Comparison of ENCODE assay signal across 2 cellular contexts in genomic region chrX:134255555-134255954, GRCh38.
A peak's percentile ranks its signal among the peaks of the same experiment; 100 is the strongest.
TF ChIP-seq lines count a peak whose summit lies in the region.

No MANE protein-coding gene starts in this region.

TF ChIP-seq in HepG2, 621 proteins besides CTCF, POLR2A, EP300 and RAD21:
- peak; percentile 28; the same call in 1 of the 2 replicates for TF ChIP-seq THAP11 (CRISPR knock-in tag; IDR thresholded peaks at IDR 0.05)
- TF ChIP-seq ZNF143 (CRISPR knock-in tag; IDR thresholded peaks at IDR 0.05), result peak; percentile 47
- no peak for TF ChIP-seq SMAD1 (CRISPR knock-in tag; IDR thresholded peaks at IDR 0.05; ENCODE audit: borderline replicate concordance, low read depth)

TF ChIP-seq in K562, 482 proteins besides CTCF, POLR2A, EP300 and RAD21:
- no peak for TF ChIP-seq CHCHD3 (CRISPR knock-in tag; IDR thresholded peaks at IDR 0.05)
- peak; percentile 52; the same call in 1 of the 2 replicates for TF ChIP-seq ZNF143 (CRISPR knock-in tag; IDR thresholded peaks at IDR 0.05)
- no peak for TF ChIP-seq ZNF253 (CRISPR knock-in tag; conservative IDR thresholded peaks at IDR 0.05)
- TF ChIP-seq NR2C1 (IDR thresholded peaks at IDR 0.05), result no peak
- peak; percentile 34; the same call in 1 of the 2 replicates for TF ChIP-seq NR2C1 (tag; IDR thresholded peaks at IDR 0.05)
- no peak for TF ChIP-seq U2AF2 (optimal IDR thresholded peaks at IDR 0.05; ENCODE audit: low read depth, low read length)
- 0 out of 4 replicates have a peak, but pooled peaks have one; percentile 10 to 27 for TF ChIP-seq SIX5 (IDR thresholded peaks at IDR 0.05; ENCODE audit: borderline replicate concordance in 1 of 2, insufficient read depth in 1 of 2, low read depth in 1 of 2, low read length in 2 of 2)
- TF ChIP-seq FOXJ3 (CRISPR knock-in tag; IDR thresholded peaks at IDR 0.05), result no peak
- TF ChIP-seq FOXP4 (CRISPR knock-in tag; IDR thresholded peaks at IDR 0.05; ENCODE audit: borderline replicate concordance), result no peak
- TF ChIP-seq NFXL1 (CRISPR knock-in tag; IDR thresholded peaks at IDR 0.05), result no peak
- no peak for TF ChIP-seq ZNF354B (CRISPR knock-in tag; IDR thresholded peaks at IDR 0.05)
- TF ChIP-seq ZNF217 (CRISPR knock-in tag; IDR thresholded peaks at IDR 0.05), result no peak
- TF ChIP-seq JUND (IDR thresholded peaks at IDR 0.05; ENCODE audit: borderline replicate concordance, low read depth, low read length), result no peak
- TF ChIP-seq JUND (tag; IDR thresholded peaks at IDR 0.05; ENCODE audit: borderline replicate concordance, low read depth, low read length), result no peak
- TF ChIP-seq PCBP2 (IDR thresholded peaks at IDR 0.05; ENCODE audit: low read depth, low read length, poor library complexity, severe bottlenecking), result no peak
- peak; percentile 55; the same call in 1 of the 2 replicates for TF ChIP-seq HCFC1 (IDR thresholded peaks at IDR 0.05; ENCODE audit: low read depth, low read length)
- no peak for TF ChIP-seq TBL1XR1 (IDR thresholded peaks at IDR 0.05; ENCODE audit: low read length in 2 of 2)
